11 cellular contexts compared by ENCODE assay signal in the genomic region with DNA sequence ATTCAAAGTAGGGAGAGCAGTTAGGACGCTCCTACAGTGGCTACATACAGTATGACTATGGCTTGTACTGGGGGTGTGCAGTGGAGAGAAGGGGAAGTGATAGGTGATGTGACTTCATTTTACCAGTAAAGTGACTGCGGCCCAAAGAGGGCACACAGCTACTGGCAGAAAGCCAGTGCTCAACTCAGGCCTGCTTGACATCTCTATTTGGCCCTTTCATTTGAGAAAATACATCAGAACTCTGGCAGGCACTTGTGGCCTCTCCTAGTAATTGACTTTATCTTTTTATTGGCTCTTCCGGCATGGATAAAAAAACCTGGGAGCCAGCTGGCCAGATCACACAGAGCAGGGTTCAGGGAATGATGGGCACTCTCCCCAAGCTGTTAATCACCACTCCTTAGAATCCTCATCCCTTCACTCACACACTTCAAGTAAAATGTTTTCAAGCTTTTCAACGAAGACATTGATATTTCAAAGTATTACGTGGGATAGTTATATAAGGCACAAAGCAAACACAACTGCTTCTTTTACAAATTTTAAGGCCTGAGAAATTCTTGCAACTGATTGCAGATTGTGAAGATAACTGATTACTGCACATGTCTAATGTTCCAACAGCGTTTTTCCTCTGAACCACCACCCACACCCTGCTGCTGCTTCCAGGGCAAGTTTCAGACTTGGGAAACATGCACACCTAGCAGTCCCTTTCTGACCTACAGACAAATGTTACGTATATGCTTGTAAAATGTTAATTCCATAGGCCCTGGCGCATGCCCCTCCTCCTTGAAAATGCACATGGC.
A peak's percentile ranks its signal among the peaks of the same experiment; 100 is the strongest.
DNase-seq lines count a peak whose midpoint lies in the region; ATAC-seq and TF ChIP-seq lines count a peak whose summit lies in the region.
"Had no signal": no experiment of that assay in that cellular context is flagged by ENCODE, and none has a peak within 500 bp of the region (broad histone marks: within the 10 kb centered on the region; RNA-seq: fewer than 3 reads in every experiment).

No MANE protein-coding gene starts in this region.

- no peaks in the 10 kb centered on the region for H3K9me3 ChIP-seq in hepatocyte (ENCODE audit: low read depth)

- POLR2A ChIA-PET in activated CD4-positive, alpha-beta T cell treated with anti-CD3 and anti-CD28 coated beads, Interleukin-2, amount 10 ng/mL, durations not matched to agents 7 days and 5 days (lab: Charles Lee), result interaction anchor here (0.5 kb wide), 1 partner anchor 10 kb away, joined by 5 read pairs; no protein-coding TSS in a partner anchor

- CTCF ChIA-PET in activated CD4-positive, alpha-beta T cell treated with anti-CD3 and anti-CD28 coated beads, Interleukin-2, amount 10 ng/mL, durations not matched to agents 7 days and 5 days (lab: Charles Lee), result no interaction called here

- H3K79me2 ChIP-seq in hepatocyte, result peaks cover 28% of the 10 kb centered on the region

- H3K27me3 ChIP-seq in hepatocyte, result no peaks in the 10 kb centered on the region

- peak overlapping the region; percentile 35 for H3K4me2 ChIP-seq in hepatocyte

- no peaks in the 10 kb centered on the region for H3K4me1 Mint-ChIP-seq in activated T-helper 1 cell treated with anti-CD3 and anti-CD28 coated beads, Interleukin-12 subunit alpha, Interleukin-12 subunit beta, Interleukin-2, Interleukin-4 antibody, amounts not matched to agents 30 ng/mL and 10 ng/mL and 1 ng/mL, durations not matched to agents 14 hours and 24 hours and 36 hours (ENCODE audit: low read depth)
- H3K4me1 Mint-ChIP-seq in activated CD4-positive, alpha-beta T cell treated with anti-CD3 and anti-CD28 coated beads, Interleukin-2, amount 10 ng/mL, durations not matched to agents 7 days and 5 days, result peaks cover 2% of the 10 kb centered on the region
- H3K4me1 Mint-ChIP-seq: T-cell had no signal

- H3K27ac Mint-ChIP-seq in activated T-helper 1 cell treated with anti-CD3 and anti-CD28 coated beads, Interleukin-12 subunit alpha, Interleukin-12 subunit beta, Interleukin-2, Interleukin-4 antibody, amounts not matched to agents 30 ng/mL and 10 ng/mL and 1 ng/mL, durations not matched to agents 14 hours and 24 hours and 36 hours, result no peak overlapping the region
- no peak overlapping the region for H3K27ac Mint-ChIP-seq in activated CD4-positive, alpha-beta T cell treated with anti-CD3 and anti-CD28 coated beads, Interleukin-2, amount 10 ng/mL, durations not matched to agents 7 days and 5 days
- H3K27ac Mint-ChIP-seq: CD8-positive, alpha-beta T cell; T-cell had no signal

- no peak overlapping the region for H3K4me3 ChIP-seq in hepatocyte

- H3K36me3 Mint-ChIP-seq in activated T-helper 1 cell treated with anti-CD3 and anti-CD28 coated beads, Interleukin-12 subunit alpha, Interleukin-12 subunit beta, Interleukin-2, Interleukin-4 antibody, amounts not matched to agents 30 ng/mL and 10 ng/mL and 1 ng/mL, durations not matched to agents 14 hours and 24 hours and 36 hours (ENCODE audit: low read depth), result no peaks in the 10 kb centered on the region
- no peaks in the 10 kb centered on the region for H3K36me3 Mint-ChIP-seq in activated CD4-positive, alpha-beta T cell treated with anti-CD3 and anti-CD28 coated beads, Interleukin-2, amount 10 ng/mL, durations not matched to agents 7 days and 5 days (ENCODE audit: low read depth)
- H3K36me3 Mint-ChIP-seq: CD8-positive, alpha-beta T cell; T-cell had no signal

- TF ChIP-seq CTCF in hepatocyte (IDR thresholded peaks at IDR 0.05; ENCODE audit: poor library complexity), result no peak

- ATAC-seq in HG03521 (IDR thresholded peaks at IDR 0.05; ENCODE audit: unreplicated experiment) (peak; percentile 50), HG03196 (IDR thresholded peaks at IDR 0.05; ENCODE audit: unreplicated experiment) (no peak)
- ATAC-seq: CD8-positive, alpha-beta T cell; T-cell had no signal

- H3K9me2 ChIP-seq in hepatocyte (replicated peaks; ENCODE audit: insufficient read depth), result no peaks in the 10 kb centered on the region

- DNase-seq in DMS153 treated with DMSO at 0.1 percent for 48 hours (lab: John Stamatoyannopoulos, UW; ENCODE audit: unreplicated experiment) (peak; percentile 95), NOMO-1 treated with DMSO at 0.1 percent for 48 hours (lab: John Stamatoyannopoulos, UW; ENCODE audit: unreplicated experiment) (peak; percentile 70), hepatocyte (ENCODE audit: low spot score) (peak; percentile 31), activated T-cell treated with anti-CD3 and anti-CD28 coated beads for 4 hours (no peak)
- DNase-seq in activated T-helper 1 cell treated with anti-CD3 and anti-CD28 coated beads, Interleukin-12 subunit alpha, Interleukin-12 subunit beta, Interleukin-2, Interleukin-4 antibody, amounts not matched to agents 30 ng/mL and 10 ng/mL and 1 ng/mL, durations not matched to agents 14 hours and 24 hours and 36 hours (ENCODE audit: low spot score), result no peak
- DNase-seq in activated CD4-positive, alpha-beta T cell treated with anti-CD3 and anti-CD28 coated beads, Interleukin-2, amount 10 ng/mL, durations not matched to agents 7 days and 5 days, result no peak
- DNase-seq: CD8-positive, alpha-beta T cell; central memory CD4-positive, alpha-beta T cell had no signal

- H3K4me1 ChIP-seq in hepatocyte (ENCODE audit: insufficient read depth), result peaks cover 34% of the 10 kb centered on the region

- H2AFZ ChIP-seq in hepatocyte, result no peak overlapping the region

- intact Hi-C loops in activated T-helper 1 cell treated with anti-CD3 and anti-CD28 coated beads, Interleukin-12 subunit alpha, Interleukin-12 subunit beta, Interleukin-2, Interleukin-4 antibody, amounts not matched to agents 30 ng/mL and 10 ng/mL and 1 ng/mL, durations not matched to agents 14 hours and 24 hours and 36 hours (cut with micrococcal nuclease), result no loop called here

- no peaks in the 10 kb centered on the region for H3K27me3 Mint-ChIP-seq in activated T-helper 1 cell treated with anti-CD3 and anti-CD28 coated beads, Interleukin-12 subunit alpha, Interleukin-12 subunit beta, Interleukin-2, Interleukin-4 antibody, amounts not matched to agents 30 ng/mL and 10 ng/mL and 1 ng/mL, durations not matched to agents 14 hours and 24 hours and 36 hours (ENCODE audit: insufficient read depth)
- no peaks in the 10 kb centered on the region for H3K27me3 Mint-ChIP-seq in activated CD4-positive, alpha-beta T cell treated with anti-CD3 and anti-CD28 coated beads, Interleukin-2, amount 10 ng/mL, durations not matched to agents 7 days and 5 days
- H3K27me3 Mint-ChIP-seq: T-cell had no signal

- 47% methylated on average over 8 of the region's 8 CpGs for WGBS in hepatocyte (ENCODE audit: low lambda C conversion rate, missing lambda C conversion rate)

- H3K36me3 ChIP-seq in hepatocyte (replicated peaks; ENCODE audit: insufficient read depth, low read depth), result no peaks in the 10 kb centered on the region

- H3K4me3 Mint-ChIP-seq in activated T-helper 1 cell treated with anti-CD3 and anti-CD28 coated beads, Interleukin-12 subunit alpha, Interleukin-12 subunit beta, Interleukin-2, Interleukin-4 antibody, amounts not matched to agents 30 ng/mL and 10 ng/mL and 1 ng/mL, durations not matched to agents 14 hours and 24 hours and 36 hours, result no peak overlapping the region
- H3K4me3 Mint-ChIP-seq in activated CD4-positive, alpha-beta T cell treated with anti-CD3 and anti-CD28 coated beads, Interleukin-2, amount 10 ng/mL, durations not matched to agents 7 days and 5 days, result no peak overlapping the region
- H3K4me3 Mint-ChIP-seq: CD8-positive, alpha-beta T cell; T-cell had no signal

- H3K27ac ChIP-seq in hepatocyte, result peak overlapping the region; percentile 86

- no peaks in the 10 kb centered on the region for H4K20me1 ChIP-seq in hepatocyte (ENCODE audit: insufficient read depth, poor library complexity, severe bottlenecking)

- H3K9me3 Mint-ChIP-seq in activated T-helper 1 cell treated with anti-CD3 and anti-CD28 coated beads, Interleukin-12 subunit alpha, Interleukin-12 subunit beta, Interleukin-2, Interleukin-4 antibody, amounts not matched to agents 30 ng/mL and 10 ng/mL and 1 ng/mL, durations not matched to agents 14 hours and 24 hours and 36 hours, result no peaks in the 10 kb centered on the region
- no peaks in the 10 kb centered on the region for H3K9me3 Mint-ChIP-seq in activated CD4-positive, alpha-beta T cell treated with anti-CD3 and anti-CD28 coated beads, Interleukin-2, amount 10 ng/mL, durations not matched to agents 7 days and 5 days
- H3K9me3 Mint-ChIP-seq: CD8-positive, alpha-beta T cell; T-cell had no signal

Comparison
In these comparisons a context has a peak if more than half of its experiments do, and no peak if none do; other contexts are left out.
1. DNase-seq: peak in DMS153 treated with DMSO at 0.1 percent for 48 hours (single experiment), NOMO-1 treated with DMSO at 0.1 percent for 48 hours (single experiment) and hepatocyte (single experiment); none in activated T-cell treated with anti-CD3 and anti-CD28 coated beads for 4 hours (single experiment), activated T-helper 1 cell treated with anti-CD3 and anti-CD28 coated beads, Interleukin-12 subunit alpha, Interleukin-12 subunit beta, Interleukin-2, Interleukin-4 antibody, amounts not matched to agents 30 ng/mL and 10 ng/mL and 1 ng/mL, durations not matched to agents 14 hours and 24 hours and 36 hours (single experiment) and activated CD4-positive, alpha-beta T cell treated with anti-CD3 and anti-CD28 coated beads, Interleukin-2, amount 10 ng/mL, durations not matched to agents 7 days and 5 days (single experiment).